21 cellular contexts compared by ENCODE assay signal in the genomic region with DNA sequence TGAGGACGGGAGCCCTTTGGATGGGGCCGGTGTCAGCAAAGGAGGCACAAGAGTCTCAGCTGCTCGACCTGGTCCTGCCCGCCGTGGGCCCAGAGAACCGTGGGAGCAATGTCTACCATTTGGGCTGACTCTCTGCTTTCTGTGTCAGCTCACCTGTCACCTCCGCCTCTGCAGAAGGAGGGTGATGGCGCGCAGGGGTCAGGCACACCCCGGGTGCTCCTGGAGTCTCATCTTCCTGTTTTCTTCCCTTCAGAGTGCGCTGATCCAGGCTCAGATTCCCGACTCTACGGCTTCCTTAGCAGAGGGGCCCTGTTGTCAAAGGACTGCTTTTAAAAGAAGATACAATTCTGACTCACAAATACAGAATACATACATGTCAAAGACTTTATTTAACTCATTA.
DNase-seq lines count a peak whose midpoint lies in the region; ATAC-seq, FAIRE-seq and TF ChIP-seq lines count a peak whose summit lies in the region.
"Had no signal": no experiment of that assay in that cellular context is flagged by ENCODE, and none has a peak within 500 bp of the region (broad histone marks: within the 10 kb centered on the region; RNA-seq: fewer than 3 reads in every experiment).

No MANE protein-coding gene starts in this region.

- no peak for TF ChIP-seq RAD21 in H1 (IDR thresholded peaks at IDR 0.05 in 1 of 2, conservative IDR thresholded peaks at IDR 0.05 in 1 of 2; ENCODE audit: low read depth in 2 of 2, low read length in 2 of 2)

- TF ChIP-seq POLR2A in H1 (IDR thresholded peaks at IDR 0.05; ENCODE audit: control extremely low read depth in 1 of 2, low read depth in 2 of 2, low read length in 2 of 2) = no peak
- no peak for TF ChIP-seq POLR2A in esophagus muscularis mucosa (IDR thresholded peaks at IDR 0.05; ENCODE audit: low read depth)
- TF ChIP-seq POLR2A in GM12891 (IDR thresholded peaks at IDR 0.05; ENCODE audit: low read depth, low read length) = no peak
- TF ChIP-seq POLR2A in adrenal gland (IDR thresholded peaks at IDR 0.05) = no peak

- H2BK12ac ChIP-seq in H1 (ENCODE audit: low read depth, low read length) = no peak overlapping the region
- peak overlapping the region; percentile 82 for H2BK12ac ChIP-seq in neuronal stem cell (ENCODE audit: low read length)

- DNase-seq in AG04450 (ENCODE audit: low read depth, low spot score) (no peak), H1 (ENCODE audit: low read depth in 1 of 2, low spot score in 2 of 2) (no peak), neuronal stem cell (ENCODE audit: low spot score) (no peak), esophagus muscularis mucosa (ENCODE audit: extremely low spot score) (no peak), GM12891 (ENCODE audit: insufficient read length, low spot score) (no peak), adrenal gland (no peak)
- DNase-seq: activated CD4-positive, alpha-beta T cell treated with anti-CD3 and anti-CD28 coated beads, Interleukin-2, amount 50 U/mL, for 48 hours; CD4-positive, alpha-beta memory T cell; DMS53; hippocampal formation; NCI-H1105 treated with DMSO at 0.1 percent for 48 hours; NCI-H524 treated with DMSO at 0.1 percent for 48 hours; stimulated activated CD4-positive, alpha-beta T cell treated with anti-CD3 and anti-CD28 coated beads, Interleukin-2, amount 100 ng/mL, for 48 hours; stomach; T-helper 2 cell had no signal

- H3K4me1 ChIP-seq in HUES48 (ENCODE audit: control insufficient read depth, insufficient read depth, low read length) = peaks cover 10% of the 10 kb centered on the region; the same call in 1 of the 2 replicates
- H3K4me1 ChIP-seq in H1 (replicated peaks in 1 of 4; ENCODE audit: control insufficient read depth in 3 of 4, insufficient read depth in 4 of 4, low read length in 3 of 4) = peaks cover 0 to 6% (median 3%) of the 10 kb centered on the region in 4 experiments; a peak in 3 of 7 replicates
- H3K4me1 ChIP-seq in neuronal stem cell (ENCODE audit: control insufficient read depth in 2 of 2, insufficient read depth in 1 of 2, low read depth in 1 of 2, low read length in 2 of 2) = peaks cover 7 to 12% of the 10 kb centered on the region in 2 donors
- peaks cover 0 to 12% (median 2%) of the 10 kb centered on the region in 4 donors for H3K4me1 ChIP-seq in esophagus muscularis mucosa
- H3K4me1 ChIP-seq in adrenal gland (replicated peaks in 1 of 2) = no peaks in the 10 kb centered on the region
- H3K4me1 ChIP-seq: prostate gland, stomach had no signal

- no peak overlapping the region for H2BK20ac ChIP-seq in H1 (ENCODE audit: low read length)

- H3K56ac ChIP-seq in H1 (replicated peaks; ENCODE audit: insufficient read length, low read depth, low read length) = no peak overlapping the region

- H3K79me1 ChIP-seq in H1 (ENCODE audit: low read depth, low read length) = no peaks in the 10 kb centered on the region
- no peaks in the 10 kb centered on the region for H3K79me1 ChIP-seq in neuronal stem cell (ENCODE audit: low read depth, low read length)

- H3K36me3 ChIP-seq in HUES48 (ENCODE audit: control insufficient read depth, insufficient read depth, low read length) (no peaks in the 10 kb centered on the region), H1 (ENCODE audit: control insufficient read depth in 2 of 4, insufficient read depth in 4 of 4, low read length in 3 of 4) (no peaks in the 10 kb centered on the region), neuronal stem cell (replicated peaks in 1 of 2; ENCODE audit: control insufficient read depth in 2 of 2, insufficient read depth in 2 of 2, low read length in 2 of 2) (no peaks in the 10 kb centered on the region), esophagus muscularis mucosa (no peaks in the 10 kb centered on the region), adrenal gland (replicated peaks in 1 of 2) (no peaks in the 10 kb centered on the region)
- H3K36me3 ChIP-seq: prostate gland, stomach had no signal

- no peak overlapping the region for H3K4me3 ChIP-seq in AG04450 (ENCODE audit: low read depth, low read length)
- H3K4me3 ChIP-seq in HUES48 (ENCODE audit: low read depth, low read length) = no peak overlapping the region
- no peak overlapping the region for H3K4me3 ChIP-seq in H1 (ENCODE audit: extremely low read depth in 1 of 4, insufficient read depth in 2 of 4, low read depth in 3 of 4, low read length in 4 of 4)
- no peak overlapping the region for H3K4me3 ChIP-seq in neuronal stem cell (ENCODE audit: low read length in 2 of 2)
- no peak overlapping the region for H3K4me3 ChIP-seq in esophagus muscularis mucosa
- H3K4me3 ChIP-seq in adrenal gland = no peak overlapping the region
- H3K4me3 ChIP-seq: prostate gland, skin epidermis, stomach had no signal

- H3K27me3 ChIP-seq in AG04450 (ENCODE audit: control insufficient read depth, insufficient read depth, low read length) (peaks cover 3% of the 10 kb centered on the region), HUES48 (ENCODE audit: control insufficient read depth, insufficient read depth, low read length) (no peaks in the 10 kb centered on the region), H1 (replicated peaks in 1 of 4; ENCODE audit: control insufficient read depth in 3 of 4, extremely low read depth in 1 of 4, insufficient read depth in 3 of 4, low read length in 3 of 4) (no peaks in the 10 kb centered on the region), neuronal stem cell (ENCODE audit: control insufficient read depth in 3 of 3, insufficient read depth in 3 of 3, low read depth in 1 of 3, low read length in 3 of 3) (no peaks in the 10 kb centered on the region), esophagus muscularis mucosa (peaks cover 0 to 50% (median 0%) of the 10 kb centered on the region in 4 donors), adrenal gland (no peaks in the 10 kb centered on the region)

- H3K23me2 ChIP-seq in H1 (ENCODE audit: low read depth, low read length) = no peaks in the 10 kb centered on the region

- H3K9ac ChIP-seq in HUES48 (ENCODE audit: low read depth, low read length) = no peak overlapping the region
- H3K9ac ChIP-seq in H1 (replicated peaks in 1 of 4; ENCODE audit: extremely low read depth in 1 of 4, low read depth in 3 of 4, low read length in 3 of 4) = no peak overlapping the region
- H3K9ac ChIP-seq in neuronal stem cell (ENCODE audit: low read depth, low read length, poor library complexity) = peak overlapping the region; percentile 21

- H2BK120ac ChIP-seq in H1 (replicated peaks; ENCODE audit: low read depth, low read length) = no peak overlapping the region
- H2BK120ac ChIP-seq in neuronal stem cell (ENCODE audit: low read depth, low read length) = no peak overlapping the region

- H2BK5ac ChIP-seq in H1 (ENCODE audit: low read depth, low read length) (no peak overlapping the region), neuronal stem cell (ENCODE audit: low read length) (peak overlapping the region; percentile 75)

- 0 out of 4 replicates have a peak overlapping the region, but pooled peaks of 1 of the 2 experiments have one; percentile 24 for H3K4me2 ChIP-seq in H1 (ENCODE audit: insufficient read depth in 1 of 2, low read depth in 2 of 2, low read length in 2 of 2)
- H3K4me2 ChIP-seq in neuronal stem cell (ENCODE audit: insufficient read depth, low read length, poor library complexity, severe bottlenecking) = peak overlapping the region; percentile 11

- H2AK5ac ChIP-seq in H1 (ENCODE audit: low read depth, low read length) (no peak overlapping the region), neuronal stem cell (ENCODE audit: low read depth, low read length) (no peak overlapping the region)

- no peak for FAIRE-seq in H1 (lab: Jason Lieb, UNC)
- no peak for FAIRE-seq in GM12891 (lab: Jason Lieb, UNC)
- FAIRE-seq: islet of Langerhans had no signal

- H3K23ac ChIP-seq in H1 (ENCODE audit: insufficient read length) = no peak overlapping the region
- H3K23ac ChIP-seq in neuronal stem cell (ENCODE audit: low read depth, low read length, poor library complexity) = peak overlapping the region; percentile 65

- no peak overlapping the region for H4K91ac ChIP-seq in H1 (replicated peaks; ENCODE audit: insufficient read length, low read length)
- H4K91ac ChIP-seq in neuronal stem cell (ENCODE audit: low read depth, low read length, poor library complexity) = no peak overlapping the region

- H3K9me3 ChIP-seq in AG04450 (ENCODE audit: control insufficient read depth, insufficient read depth, low read length) (peaks cover 4% of the 10 kb centered on the region; the same call in 1 of the 2 replicates), HUES48 (ENCODE audit: control insufficient read depth, insufficient read depth, low read length) (no peaks in the 10 kb centered on the region), H1 (ENCODE audit: insufficient read depth in 2 of 2, low read depth in 1 of 2, low read length in 1 of 2) (no peaks in the 10 kb centered on the region; a peak in 1 of 4 replicates), neuronal stem cell (replicated peaks in 1 of 2; ENCODE audit: control insufficient read depth in 2 of 2, insufficient read depth in 1 of 2, low read depth in 1 of 2, low read length in 2 of 2) (no peaks in the 10 kb centered on the region), esophagus muscularis mucosa (no peaks in the 10 kb centered on the region), adrenal gland (replicated peaks in 1 of 3) (no peaks in the 10 kb centered on the region)
- H3K9me3 ChIP-seq: prostate gland, stomach had no signal

- H3K4ac ChIP-seq in H1 (replicated peaks; ENCODE audit: insufficient read length, low read depth, low read length) (no peak overlapping the region), neuronal stem cell (ENCODE audit: low read length) (no peak overlapping the region)

- H4K20me1 ChIP-seq in H1 (replicated peaks in 1 of 2; ENCODE audit: control insufficient read depth in 1 of 2, insufficient read depth in 2 of 2, low read length in 2 of 2) = no peaks in the 10 kb centered on the region

- H3K14ac ChIP-seq in H1 (ENCODE audit: insufficient read length) = no peak overlapping the region
- no peak overlapping the region for H3K14ac ChIP-seq in neuronal stem cell (ENCODE audit: low read length)

- CTCF ChIA-PET in AG04450 (lab: Charles Lee) (no interaction called here), H1 (lab: Charles Lee; ENCODE audit: partially characterized antibody) (interaction anchor here (1.8 kb wide), 1 partner anchor 11 kb away, joined by 6 read pairs; no protein-coding TSS in a partner anchor)

- ATAC-seq in GM18868 (IDR thresholded peaks at IDR 0.05; ENCODE audit: unreplicated experiment) = no peak
- ATAC-seq: naive thymus-derived CD8-positive, alpha-beta T cell had no signal

- POLR2A ChIA-PET in AG04450 (lab: Yijun Ruan, JAX) (no interaction called here), H1 (lab: Charles Lee; ENCODE audit: partially characterized antibody) (no interaction called here)

- WGBS in H1 (ENCODE audit: extremely low coverage in 1 of 2, insufficient coverage in 1 of 2, insufficient read length in 1 of 2, insufficient replicate concordance in 2 of 2, low coverage in 1 of 2, low lambda C conversion rate in 2 of 2, missing lambda C conversion rate in 1 of 2), 2 experiments = 63% methylated on average over 13 of the region's 13 CpGs; no CpG with 5 or more reads in 1 of the 2 experiments
- WGBS in neuronal stem cell (ENCODE audit: extremely low coverage in 2 of 2, insufficient read length in 2 of 2, insufficient replicate concordance in 1 of 2), 2 donors = no CpG with 5 or more reads among the region's 13 CpGs
- 71% methylated on average over 10 of the region's 13 CpGs for WGBS in esophagus muscularis mucosa
- WGBS in adrenal gland, 4 donors = 78 to 86% (median 80%) methylated on average over 11 to 13 of the region's 13 CpGs

- H3K79me2 ChIP-seq in H1 (ENCODE audit: control insufficient read depth in 1 of 2, insufficient read depth in 2 of 2, low read length in 2 of 2) = no peaks in the 10 kb centered on the region

- H3K18ac ChIP-seq in H1 (ENCODE audit: extremely low read depth, low read length) = no peak overlapping the region; the same call in 1 of the 2 replicates
- peak overlapping the region; percentile 81 for H3K18ac ChIP-seq in neuronal stem cell (ENCODE audit: low read length)

- no peak for TF ChIP-seq CTCF in AG04450 (IDR thresholded peaks at IDR 0.05; ENCODE audit: low read depth, low read length)
- TF ChIP-seq CTCF in H1 (IDR thresholded peaks at IDR 0.05; ENCODE audit: control extremely low read depth in 1 of 3, insufficient read depth in 1 of 3, low read depth in 1 of 3, low read length in 3 of 3) = no peak
- TF ChIP-seq CTCF in esophagus muscularis mucosa (IDR thresholded peaks at IDR 0.05) = no peak
- no peak for TF ChIP-seq CTCF in adrenal gland (IDR thresholded peaks at IDR 0.05)

- TF ChIP-seq EP300 in H1 (IDR thresholded peaks at IDR 0.05; ENCODE audit: borderline replicate concordance in 1 of 2, low read depth in 2 of 2, low read length in 2 of 2) = no peak
- no peak for TF ChIP-seq EP300 in esophagus muscularis mucosa (IDR thresholded peaks at IDR 0.05)

- intact Hi-C loops in esophagus muscularis mucosa (cut with DNase I) = no loop called here
- intact Hi-C loops in adrenal gland (cut with DNase I) = no loop called here

- peak overlapping the region; percentile 88 for H3K27ac ChIP-seq in AG04450 (ENCODE audit: low read depth, low read length)
- H3K27ac ChIP-seq in HUES48 (ENCODE audit: low read depth, low read length) = peak overlapping the region; percentile 95
- H3K27ac ChIP-seq in H1 (ENCODE audit: low read depth, low read length) = no peak overlapping the region
- H3K27ac ChIP-seq in neuronal stem cell (replicated peaks; ENCODE audit: low read length) = peak overlapping the region; percentile 54
- peak overlapping the region in 1 of 4 donors; percentile 11 for H3K27ac ChIP-seq in esophagus muscularis mucosa (replicated peaks in 1 of 4)
- peak overlapping the region in 1 of 5 donors; percentile 88 for H3K27ac ChIP-seq in adrenal gland
- H3K27ac ChIP-seq: prostate gland had no signal

- H4K8ac ChIP-seq in H1 (ENCODE audit: extremely low read depth, insufficient read depth, low read length) (peak overlapping the region; percentile 57; the same call in 1 of the 2 replicates), neuronal stem cell (ENCODE audit: low read depth, low read length) (peak overlapping the region; percentile 6)

- H4K5ac ChIP-seq in H1 (ENCODE audit: insufficient read length, low read depth, low read length) = no peak overlapping the region

- H2AFZ ChIP-seq in H1 (ENCODE audit: low read length) = no peak overlapping the region
- H2AFZ ChIP-seq in neuronal stem cell (ENCODE audit: low read length) = peak overlapping the region; percentile 82

- H2BK15ac ChIP-seq in H1 (ENCODE audit: low read length) = no peak overlapping the region
- H2BK15ac ChIP-seq in neuronal stem cell (ENCODE audit: low read length) = peak overlapping the region; percentile 37
